In genomic region chr12:1217191-1217949, GRCh38 we compare ENCODE assay signal across 2 cellular contexts.
TF ChIP-seq lines count a peak whose summit lies in the region.

No MANE protein-coding gene starts in this region.

TF ChIP-seq in HEK293, 187 proteins besides CTCF, POLR2A, EP300 and RAD21 (continued from another document and continues in another):
- TF ChIP-seq GLIS2 (tag by site-specific recombination; IDR thresholded peaks at IDR 0.05) (no peak), ZEB2 (tag by site-specific recombination; IDR thresholded peaks at IDR 0.05) (peak; percentile 81), ZBTB20 (tag by site-specific recombination; IDR thresholded peaks at IDR 0.05) (peak; percentile 39), ZBTB11 (tag by site-specific recombination; conservative IDR thresholded peaks at IDR 0.05; ENCODE audit: low read depth) (peak; percentile 60), KLF7 (tag by site-specific recombination; IDR thresholded peaks at IDR 0.05; ENCODE audit: borderline replicate concordance) (no peak), ZNF311 (tag by site-specific recombination; IDR thresholded peaks at IDR 0.05; ENCODE audit: borderline replicate concordance) (no peak), ZNF24 (tag by site-specific recombination; IDR thresholded peaks at IDR 0.05) (peak; percentile 92; the same call in 1 of the 2 replicates), ZNF664 (tag by site-specific recombination; IDR thresholded peaks at IDR 0.05) (no peak), ZSCAN30 (tag by site-specific recombination; IDR thresholded peaks at IDR 0.05) (peak; percentile 43; the same call in 1 of the 2 replicates), ZNF571 (tag by site-specific recombination; IDR thresholded peaks at IDR 0.05) (no peak), ZNF558 (tag by site-specific recombination; IDR thresholded peaks at IDR 0.05) (peak; percentile 31; the same call in 1 of the 2 replicates), KLF9 (tag by site-specific recombination; IDR thresholded peaks at IDR 0.05; ENCODE audit: low read depth) (0 out of 2 replicates have a peak, but pooled peaks have one; percentile 6), ZBTB1 (tag by site-specific recombination; IDR thresholded peaks at IDR 0.05) (0 out of 2 replicates have a peak, but pooled peaks have one; percentile 13), ZNF626 (tag by site-specific recombination; IDR thresholded peaks at IDR 0.05) (no peak), ZNF837 (tag by site-specific recombination; IDR thresholded peaks at IDR 0.05) (no peak), ZFP69B (tag by site-specific recombination; IDR thresholded peaks at IDR 0.05) (no peak), YY1 (tag by site-specific recombination; IDR thresholded peaks at IDR 0.05) (no peak), ZNF132 (tag by site-specific recombination; IDR thresholded peaks at IDR 0.05; ENCODE audit: borderline replicate concordance) (no peak), MZF1 (tag by site-specific recombination; IDR thresholded peaks at IDR 0.05; ENCODE audit: borderline replicate concordance) (peak; percentile 99), PRDM10 (tag by site-specific recombination; IDR thresholded peaks at IDR 0.05) (peak; percentile 58), ZNF473 (tag by site-specific recombination; IDR thresholded peaks at IDR 0.05) (no peak), ZNF600 (tag by site-specific recombination; IDR thresholded peaks at IDR 0.05) (peak; percentile 86), BCL6B (tag by site-specific recombination; IDR thresholded peaks at IDR 0.05) (no peak; the same call in none of the 2 replicates)

TF ChIP-seq in SK-N-SH treated with all-trans-retinoic acid at 6 μM for 48 hours, 23 proteins besides CTCF, POLR2A, EP300 and RAD21 (continued from another document):
- no peak for TF ChIP-seq CREB5 (CRISPR knock-in tag; IDR thresholded peaks at IDR 0.05; ENCODE audit: low read depth)
- no peak for TF ChIP-seq PPARA (CRISPR knock-in tag; IDR thresholded peaks at IDR 0.05; ENCODE audit: borderline replicate concordance)
- TF ChIP-seq ESRRG (CRISPR knock-in tag; IDR thresholded peaks at IDR 0.05), result 0 out of 2 replicates have a peak, but pooled peaks have one; percentile 26
- TF ChIP-seq ARNTL (CRISPR knock-in tag; IDR thresholded peaks at IDR 0.05; ENCODE audit: borderline replicate concordance, low read depth), result no peak
- peak; percentile 90 for TF ChIP-seq TOX (CRISPR knock-in tag; IDR thresholded peaks at IDR 0.05; ENCODE audit: borderline replicate concordance)
- TF ChIP-seq PATZ1 (CRISPR knock-in tag; IDR thresholded peaks at IDR 0.05; ENCODE audit: borderline replicate concordance), result 0 out of 2 replicates have a peak, but pooled peaks have one; percentile 78
- no peak for TF ChIP-seq OSR1 (CRISPR knock-in tag; IDR thresholded peaks at IDR 0.05)
- peak; percentile 93 for TF ChIP-seq ZC3H10 (CRISPR knock-in tag; IDR thresholded peaks at IDR 0.05)
- TF ChIP-seq ISL1 (CRISPR knock-in tag; IDR thresholded peaks at IDR 0.05), result peak; percentile 96
- no peak for TF ChIP-seq ZNF565 (CRISPR knock-in tag; conservative IDR thresholded peaks at IDR 0.05; ENCODE audit: low read depth)
- no peak for TF ChIP-seq POU6F1 (CRISPR knock-in tag; IDR thresholded peaks at IDR 0.05; ENCODE audit: borderline replicate concordance, low read depth)
- no peak for TF ChIP-seq ZNF70 (CRISPR knock-in tag; IDR thresholded peaks at IDR 0.05)
